9 cellular contexts compared by ENCODE assay signal in genomic region chr18:13217466-13217961, GRCh38. TPM values are rescaled to one million over a fixed set of nuclear protein-coding genes. Genes with fewer than 3 reads are reported as not detected.
DNase-seq lines count a peak whose midpoint lies in the region; FAIRE-seq and TF ChIP-seq lines count a peak whose summit lies in the region.
"Had no signal": no experiment of that assay in that cellular context is flagged by ENCODE, and none has a peak within 500 bp of the region (broad histone marks: within the 10 kb centered on the region; RNA-seq: fewer than 3 reads in every experiment).

No MANE protein-coding gene starts in this region.

- H3K9ac ChIP-seq in MM.1S (ENCODE audit: low read length) (no peak overlapping the region; the same call in 1 of the 2 replicates), H1 (replicated peaks in 1 of 4; ENCODE audit: extremely low read depth in 1 of 4, low read depth in 3 of 4, low read length in 3 of 4) (no peak overlapping the region)

- no peaks in the 10 kb centered on the region for H3K79me1 ChIP-seq in H1 (ENCODE audit: low read depth, low read length)

- peaks cover 19% of the 10 kb centered on the region for H3K4me1 Mint-ChIP-seq in activated CD4-positive, alpha-beta memory T cell treated with anti-CD3 and anti-CD28 coated beads for 36 hours (ENCODE audit: low read depth)

- TF ChIP-seq EP300 in H1 (IDR thresholded peaks at IDR 0.05; ENCODE audit: borderline replicate concordance in 1 of 2, low read depth in 2 of 2, low read length in 2 of 2), result no peak

- H2AFZ ChIP-seq in MM.1S (ENCODE audit: low read length), result no peak overlapping the region
- H2AFZ ChIP-seq in H1 (ENCODE audit: low read length), result no peak overlapping the region

- H3K9me3 ChIP-seq in MM.1S (replicated peaks; ENCODE audit: insufficient read depth, low read length) (no peaks in the 10 kb centered on the region), H1 (ENCODE audit: insufficient read depth in 2 of 2, low read depth in 1 of 2, low read length in 1 of 2) (no peaks in the 10 kb centered on the region)
- H3K9me3 ChIP-seq: neutrophil had no signal

- TF ChIP-seq POLR2A in H1 (IDR thresholded peaks at IDR 0.05; ENCODE audit: control extremely low read depth in 1 of 2, low read depth in 2 of 2, low read length in 2 of 2), result no peak

- POLR2A ChIA-PET in activated CD4-positive, alpha-beta memory T cell treated with anti-CD3 and anti-CD28 coated beads for 36 hours (lab: Charles Lee), result interaction anchor here (0.7 to 1.4 kb wide), 2 partner anchors 48 to 263 kb away, joined by 3 to 4 read pairs; no protein-coding TSS in a partner anchor
- POLR2A ChIA-PET in H1 (lab: Charles Lee; ENCODE audit: partially characterized antibody), result no interaction called here

- no peak overlapping the region for H2BK120ac ChIP-seq in H1 (replicated peaks; ENCODE audit: low read depth, low read length)

- no peak overlapping the region for H3K4me3 Mint-ChIP-seq in activated CD4-positive, alpha-beta memory T cell treated with anti-CD3 and anti-CD28 coated beads for 36 hours

- peak overlapping the region; percentile 24; the same call in 1 of the 2 replicates for H3K4me2 ChIP-seq in MM.1S (ENCODE audit: low read depth, low read length)
- peak overlapping the region; percentile 61 to 92 for H3K4me2 ChIP-seq in H1 (ENCODE audit: insufficient read depth in 1 of 2, low read depth in 2 of 2, low read length in 2 of 2)

- H4K20me1 ChIP-seq in MM.1S (ENCODE audit: insufficient read depth, low read length) (no peaks in the 10 kb centered on the region), H1 (replicated peaks in 1 of 2; ENCODE audit: control insufficient read depth in 1 of 2, insufficient read depth in 2 of 2, low read length in 2 of 2) (no peaks in the 10 kb centered on the region)

- intact Hi-C loops in activated CD4-positive, alpha-beta memory T cell treated with anti-CD3 and anti-CD28 coated beads for 36 hours (cut with micrococcal nuclease), result loop anchor here (5.0 to 10.0 kb wide), 5 partner anchors 247 to 595 kb away; partner anchors contain the start of genes FAM210A and RNMT

- WGBS in H1 (ENCODE audit: extremely low coverage in 1 of 2, insufficient coverage in 1 of 2, insufficient read length in 1 of 2, insufficient replicate concordance in 2 of 2, low coverage in 1 of 2, low lambda C conversion rate in 2 of 2, missing lambda C conversion rate in 1 of 2), 2 experiments, result 1% methylated on average over 31 of the region's 64 CpGs; no CpG with 5 or more reads in 1 of the 2 experiments

- no peak overlapping the region for H4K8ac ChIP-seq in H1 (ENCODE audit: extremely low read depth, insufficient read depth, low read length)

- peak; percentile 18 for DNase-seq in SIG-M5 treated with dmso at 0.1 percent for 504 hours (lab: John Stamatoyannopoulos, UW; ENCODE audit: unreplicated experiment)
- no peak for DNase-seq in SIG-M5 (lab: John Stamatoyannopoulos, UW)
- peak; percentile 48 for DNase-seq in MM.1S
- DNase-seq in activated CD4-positive, alpha-beta memory T cell treated with anti-CD3 and anti-CD28 coated beads for 36 hours, result peak; percentile 66
- DNase-seq in H1 (ENCODE audit: low read depth in 1 of 2, low spot score in 2 of 2), result peak in 1 of 2 experiments; percentile 65
- peak; percentile 55 for DNase-seq in midbrain (lab: John Stamatoyannopoulos, UW)
- DNase-seq in stimulated activated CD8-positive, alpha-beta memory T cell treated with anti-CD3 and anti-CD28 coated beads, Interleukin-7, amount 100 ng/mL, for 24 hours (ENCODE audit: low read depth), result peak; percentile 15
- no peak for DNase-seq in foreskin melanocyte

- H3K79me2 ChIP-seq in MM.1S (ENCODE audit: low read length) (no peaks in the 10 kb centered on the region), H1 (ENCODE audit: control insufficient read depth in 1 of 2, insufficient read depth in 2 of 2, low read length in 2 of 2) (no peaks in the 10 kb centered on the region)

- peaks cover 14% of the 10 kb centered on the region; the same call in 1 of the 2 replicates for H3K23me2 ChIP-seq in H1 (ENCODE audit: low read depth, low read length)

- no peak for FAIRE-seq in H1 (lab: Jason Lieb, UNC)

- 0 out of 2 replicates have a peak, but pooled peaks cover 6% of the 10 kb centered on the region for H3K4me1 ChIP-seq in MM.1S (ENCODE audit: low read length)
- H3K4me1 ChIP-seq in H1 (replicated peaks in 1 of 4; ENCODE audit: control insufficient read depth in 3 of 4, insufficient read depth in 4 of 4, low read length in 3 of 4), result peaks cover 0 to 7% (median 3%) of the 10 kb centered on the region in 4 experiments; a peak in 2 of 7 replicates

- H3K4ac ChIP-seq in H1 (replicated peaks; ENCODE audit: insufficient read length, low read depth, low read length), result no peak overlapping the region

- H3K36me3 ChIP-seq in MM.1S (replicated peaks; ENCODE audit: insufficient read depth, low read length), result no peaks in the 10 kb centered on the region
- H3K36me3 ChIP-seq in H1 (ENCODE audit: control insufficient read depth in 2 of 4, insufficient read depth in 4 of 4, low read length in 3 of 4), result no peaks in the 10 kb centered on the region
- H3K36me3 ChIP-seq: neutrophil had no signal

- CTCF ChIA-PET in activated CD4-positive, alpha-beta memory T cell treated with anti-CD3 and anti-CD28 coated beads for 36 hours (lab: Charles Lee), result interaction anchor here (1.0 to 4.7 kb wide), 7 partner anchors 11 to 350 kb away, joined by 3 to 59 read pairs (median 5); no protein-coding TSS in a partner anchor
- CTCF ChIA-PET in H1 (lab: Charles Lee; ENCODE audit: partially characterized antibody), result interaction anchor here (0.6 to 2.0 kb wide), 8 partner anchors 28 to 311 kb away, joined by 3 to 6 read pairs (median 4); no protein-coding TSS in a partner anchor

- H3K27ac ChIP-seq in MM.1S (ENCODE audit: low read length) (no peak overlapping the region), H1 (ENCODE audit: low read depth, low read length) (no peak overlapping the region)
- H3K27ac ChIP-seq: neutrophil had no signal

- H3K23ac ChIP-seq in H1 (ENCODE audit: insufficient read length), result no peak overlapping the region

- H3K27me3 Mint-ChIP-seq in activated CD4-positive, alpha-beta memory T cell treated with anti-CD3 and anti-CD28 coated beads for 36 hours, result peaks cover 40% of the 10 kb centered on the region

- H2AK5ac ChIP-seq in H1 (ENCODE audit: low read depth, low read length), result no peak overlapping the region

- H2BK15ac ChIP-seq in H1 (ENCODE audit: low read length), result no peak overlapping the region

- no peaks in the 10 kb centered on the region for H3K36me3 Mint-ChIP-seq in activated CD4-positive, alpha-beta memory T cell treated with anti-CD3 and anti-CD28 coated beads for 36 hours

- H4K5ac ChIP-seq in H1 (ENCODE audit: insufficient read length, low read depth, low read length), result no peak overlapping the region

- no peak overlapping the region for H2BK20ac ChIP-seq in H1 (ENCODE audit: low read length)

- no peak for TF ChIP-seq RAD21 in H1 (IDR thresholded peaks at IDR 0.05 in 1 of 2, conservative IDR thresholded peaks at IDR 0.05 in 1 of 2; ENCODE audit: low read depth in 2 of 2, low read length in 2 of 2)

- no peak overlapping the region for H3K27ac Mint-ChIP-seq in activated CD4-positive, alpha-beta memory T cell treated with anti-CD3 and anti-CD28 coated beads for 36 hours

- no peak overlapping the region for H3K18ac ChIP-seq in H1 (ENCODE audit: extremely low read depth, low read length)

- H3K9me3 Mint-ChIP-seq in activated CD4-positive, alpha-beta memory T cell treated with anti-CD3 and anti-CD28 coated beads for 36 hours, result no peaks in the 10 kb centered on the region

- H4K91ac ChIP-seq in H1 (replicated peaks; ENCODE audit: insufficient read length, low read length), result no peak overlapping the region

- peaks cover 26% of the 10 kb centered on the region for H3K27me3 ChIP-seq in MM.1S (replicated peaks; ENCODE audit: insufficient read depth, low read length)
- peaks cover 10 to 36% (median 33%) of the 10 kb centered on the region in 4 experiments for H3K27me3 ChIP-seq in H1 (replicated peaks in 1 of 4; ENCODE audit: control insufficient read depth in 3 of 4, extremely low read depth in 1 of 4, insufficient read depth in 3 of 4, low read length in 3 of 4)

- H2BK5ac ChIP-seq in H1 (ENCODE audit: low read depth, low read length), result no peak overlapping the region

- H3K56ac ChIP-seq in H1 (replicated peaks; ENCODE audit: insufficient read length, low read depth, low read length), result no peak overlapping the region

- no peak overlapping the region for H3K14ac ChIP-seq in H1 (ENCODE audit: insufficient read length)

- H2BK12ac ChIP-seq in H1 (ENCODE audit: low read depth, low read length), result no peak overlapping the region

- no peak for TF ChIP-seq CTCF in MM.1S (IDR thresholded peaks at IDR 0.05; ENCODE audit: low read length)
- no peak for TF ChIP-seq CTCF in H1 (IDR thresholded peaks at IDR 0.05; ENCODE audit: control extremely low read depth in 1 of 3, insufficient read depth in 1 of 3, low read depth in 1 of 3, low read length in 3 of 3)

- H3K4me3 ChIP-seq in MM.1S (ENCODE audit: low read length) (peak overlapping the region; percentile 51), H1 (ENCODE audit: extremely low read depth in 1 of 4, insufficient read depth in 2 of 4, low read depth in 3 of 4, low read length in 4 of 4) (peak overlapping the region; percentile 55 to 72 (median 60))

- H3F3A ChIP-seq in MM.1S (ENCODE audit: insufficient read depth, low read length), result peaks cover 12% of the 10 kb centered on the region

- no peaks in the 10 kb centered on the region for H3K9me2 ChIP-seq in MM.1S (replicated peaks; ENCODE audit: insufficient read depth, low read length)

TF ChIP-seq in H1, 55 proteins besides CTCF, POLR2A, EP300 and RAD21 (continues in another document):
- no peak for TF ChIP-seq POU5F1 (IDR thresholded peaks at IDR 0.05; ENCODE audit: low read depth, low read length)
- no peak for TF ChIP-seq RFX5 (IDR thresholded peaks at IDR 0.05; ENCODE audit: borderline replicate concordance, low read depth, low read length)
- TF ChIP-seq KDM4A (IDR thresholded peaks at IDR 0.05; ENCODE audit: low read depth, low read length, severe bottlenecking), result peak; percentile 8
- TF ChIP-seq GTF2F1 (IDR thresholded peaks at IDR 0.05; ENCODE audit: borderline replicate concordance, low read depth, low read length), result no peak
- no peak for TF ChIP-seq SRF (IDR thresholded peaks at IDR 0.05; ENCODE audit: low read depth, low read length)
- TF ChIP-seq NRF1 (IDR thresholded peaks at IDR 0.05; ENCODE audit: low read depth, low read length), result no peak

RNA-seq across cellular contexts. Expression of gene LDLRAD4, which starts 1.0 kb away (rescaled TPM):
- total RNA-seq in activated CD4-positive, alpha-beta memory T cell treated with anti-CD3 and anti-CD28 coated beads for 36 hours, result 10 to 100 TPM; 28.4 to 30.1 TPM
- 1.2 and 1.4 TPM in 2 replicates for total RNA-seq in H1 (2021; fragmentation: NEBNext Ultra II Directional; extraction: Animal tissue kit (Norgen Biotek cat#: 25700))
- polyA plus RNA-seq in H1 (2011; rRNA removed), result 0.77 and 1.1 TPM in 2 replicates
- 0.88 TPM for polyA plus RNA-seq in H1 (2011; cell fraction: cytosol; rRNA removed)
- polyA plus RNA-seq in H1 (2011; cell fraction: nucleus; rRNA removed), result 1.6 TPM
- 0.51 to 0.81 TPM (median 0.66 TPM) in 4 replicates for polyA plus RNA-seq in H1 (2012, experiment 1 of 2)
- polyA plus RNA-seq in H1 (2012, experiment 2 of 2), result 0.22 TPM
- 0.57 TPM for polyA plus RNA-seq in H1 (2013, experiment 1 of 2)
- 0.46 TPM for polyA plus RNA-seq in H1 (2013, experiment 2 of 2)
- polyA minus RNA-seq in H1 (2011; rRNA and poly(A)+ RNA removed), result 0.68 and 1.8 TPM in 2 replicates
- polyA minus RNA-seq in H1 (2011; cell fraction: cytosol; rRNA and poly(A)+ RNA removed), result 1.0 TPM
- polyA minus RNA-seq in H1 (2011; cell fraction: nucleus; rRNA and poly(A)+ RNA removed), result 4.1 TPM

Comparison
In these comparisons a context has a peak if more than half of its experiments do, and no peak if none do; other contexts are left out.
1. DNase-seq: peak in SIG-M5 treated with dmso at 0.1 percent for 504 hours (single experiment), MM.1S (single experiment), activated CD4-positive, alpha-beta memory T cell treated with anti-CD3 and anti-CD28 coated beads for 36 hours (single experiment), midbrain (single experiment) and stimulated activated CD8-positive, alpha-beta memory T cell treated with anti-CD3 and anti-CD28 coated beads, Interleukin-7, amount 100 ng/mL, for 24 hours (single experiment); none in SIG-M5 (single experiment) and foreskin melanocyte (single experiment).
2. RNA of gene LDLRAD4, which starts 1.0 kb away (total RNA-seq): 28.4 to 30.1 TPM in activated CD4-positive, alpha-beta memory T cell treated with anti-CD3 and anti-CD28 coated beads for 36 hours; 1.2 to 1.4 TPM in H1; every median in the first group is over 10 times any median in the second.